In genomic region chr6:13454286-13455221, GRCh38 we compare ENCODE assay signal across 8 cellular contexts. TPM values are rescaled to one million over a fixed set of nuclear protein-coding genes. Genes with fewer than 3 reads are reported as not detected.
DNase-seq lines count a peak whose midpoint lies in the region; ATAC-seq and TF ChIP-seq lines count a peak whose summit lies in the region.

No MANE protein-coding gene starts in this region.

- H3K9me3 ChIP-seq in BLaER1 treated with 17β-estradiol and CSF1 and Interleukin-3, amounts not matched to agents 10 nM and 100 nM (replicated peaks in 1 of 11): peaks cover 0 to 17% (median 10%) of the 10 kb centered on the region in 11 experiments; a peak in 8 of 22 replicates
- no peaks in the 10 kb centered on the region for H3K9me3 ChIP-seq in prostate gland

- 42% methylated on average over 11 of the region's 11 CpGs for whole genome bisulfite sequencing in prostate gland

- no peaks in the 10 kb centered on the region for H3K27me3 Mint-ChIP-seq in activated naive CD4-positive, alpha-beta T cell treated with anti-CD3 and anti-CD28 coated beads, Interleukin-2, amount 50 U/mL, for 24 hours

- peak overlapping the region; percentile 44 to 76 (median 61) for H3K4me2 ChIP-seq in BLaER1 treated with 17β-estradiol and CSF1 and Interleukin-3, amounts not matched to agents 10 nM and 100 nM

- H3K36me3 Mint-ChIP-seq in activated naive CD4-positive, alpha-beta T cell treated with anti-CD3 and anti-CD28 coated beads, Interleukin-2, amount 50 U/mL, for 24 hours: peaks cover 1% of the 10 kb centered on the region

- H3K4me1 Mint-ChIP-seq in activated naive CD4-positive, alpha-beta T cell treated with anti-CD3 and anti-CD28 coated beads, Interleukin-2, amount 50 U/mL, for 24 hours: peaks cover 68% of the 10 kb centered on the region

- no peaks in the 10 kb centered on the region for H3K9me3 Mint-ChIP-seq in activated naive CD4-positive, alpha-beta T cell treated with anti-CD3 and anti-CD28 coated beads, Interleukin-2, amount 50 U/mL, for 24 hours

- H3K27me3 ChIP-seq in BLaER1 treated with 17β-estradiol and CSF1 and Interleukin-3, amounts not matched to agents 10 nM and 100 nM: no peaks in the 10 kb centered on the region
- H3K27me3 ChIP-seq in prostate gland (replicated peaks; ENCODE audit: insufficient read depth): no peaks in the 10 kb centered on the region

- H3K27ac Mint-ChIP-seq in activated naive CD4-positive, alpha-beta T cell treated with anti-CD3 and anti-CD28 coated beads, Interleukin-2, amount 50 U/mL, for 24 hours: peak overlapping the region; percentile 91

- TF ChIP-seq POLR2A in prostate gland (IDR thresholded peaks at IDR 0.05): no peak

- H3K4me3 Mint-ChIP-seq in activated naive CD4-positive, alpha-beta T cell treated with anti-CD3 and anti-CD28 coated beads, Interleukin-2, amount 50 U/mL, for 24 hours: peak overlapping the region; percentile 48

- H3K9ac ChIP-seq in BLaER1 treated with 17β-estradiol and CSF1 and Interleukin-3, amounts not matched to agents 10 nM and 100 nM: peak overlapping the region in 1 of 11 experiments; percentile 26; a peak in 1 of 22 replicates

- ATAC-seq in GM21825 (IDR thresholded peaks at IDR 0.05; ENCODE audit: unreplicated experiment) (peak; percentile 35), left cardiac atrium (peak; percentile 72 to 74), GM18858 (IDR thresholded peaks at IDR 0.05; ENCODE audit: unreplicated experiment) (no peak)

- peaks cover 0 to 30% (median 9%) of the 10 kb centered on the region in 11 experiments; a peak in 7 of 22 replicates for H4K20me1 ChIP-seq in BLaER1 treated with 17β-estradiol and CSF1 and Interleukin-3, amounts not matched to agents 10 nM and 100 nM

- no peak overlapping the region for H3K4me3 ChIP-seq in BLaER1 treated with 17β-estradiol and CSF1 and Interleukin-3, amounts not matched to agents 10 nM and 100 nM
- H3K4me3 ChIP-seq in prostate gland: no peak overlapping the region

- peak overlapping the region in 2 of 11 experiments; percentile 24 to 39; a peak in 3 of 22 replicates for H3K27ac ChIP-seq in BLaER1 treated with 17β-estradiol and CSF1 and Interleukin-3, amounts not matched to agents 10 nM and 100 nM
- H3K27ac ChIP-seq in prostate gland: no peak overlapping the region

- DNase-seq in SIG-M5 (lab: John Stamatoyannopoulos, UW) (peak; percentile 19), left cardiac atrium (peak; percentile 51), prostate gland (ENCODE audit: low spot score) (no peak)
- peak; percentile 86 for DNase-seq in stimulated activated CD4-positive, alpha-beta T cell treated with anti-CD3 and anti-CD28 coated beads, Interleukin-15, amount 100 ng/mL, for 24 hours

- H3K4me1 ChIP-seq in BLaER1 treated with 17β-estradiol and CSF1 and Interleukin-3, amounts not matched to agents 10 nM and 100 nM: peaks cover 18 to 32% (median 30%) of the 10 kb centered on the region in 10 experiments
- no peaks in the 10 kb centered on the region for H3K4me1 ChIP-seq in prostate gland (replicated peaks)

- intact Hi-C loops in left cardiac atrium (cut with DNase I) (no loop called here), prostate gland (cut with DNase I) (loop anchor here (5.0 kb wide), 2 partner anchors 33 to 42 kb away; partner anchors contain the start of gene GFOD1)

- TF ChIP-seq CTCF in prostate gland (IDR thresholded peaks at IDR 0.05): peak in 1 of 4 experiments; percentile 12

- peaks cover 5 to 28% (median 18%) of the 10 kb centered on the region in 11 experiments; a peak in 16 of 22 replicates for H3K36me3 ChIP-seq in BLaER1 treated with 17β-estradiol and CSF1 and Interleukin-3, amounts not matched to agents 10 nM and 100 nM
- no peaks in the 10 kb centered on the region for H3K36me3 ChIP-seq in prostate gland

RNA-seq across cellular contexts. Expression of gene GFOD1, which starts 32.8 kb away (rescaled TPM):
- 10 to 100 TPM; 59.3 to 78.3 TPM for total RNA-seq in left cardiac atrium
- 10 to 100 TPM in 1 of 2 donors, 1 to 10 TPM in 1; 10.0 to 12.2 TPM for total RNA-seq in prostate gland

Comparison
In these comparisons a context has a peak if more than half of its experiments do, and no peak if none do; other contexts are left out.
1. RNA of gene GFOD1, which starts 32.8 kb away (total RNA-seq): 59.3 to 78.3 TPM in left cardiac atrium; 10.0 to 12.2 TPM in prostate gland; every median in the first group is over 4 times any median in the second.